In genomic region chr3:23199649-23200048, GRCh38 we compare ENCODE assay signal across 19 cellular contexts. TPM values are rescaled to one million over a fixed set of nuclear protein-coding genes. Genes with fewer than 3 reads are reported as not detected.
DNase-seq lines count a peak whose midpoint lies in the region; ATAC-seq and TF ChIP-seq lines count a peak whose summit lies in the region.
"Had no signal": no experiment of that assay in that cellular context is flagged by ENCODE, and none has a peak within 500 bp of the region (broad histone marks: within the 10 kb centered on the region; RNA-seq: fewer than 3 reads in every experiment).

No MANE protein-coding gene starts in this region.

- DNase-seq in SIG-M5 treated with dmso at 0.1 percent for 504 hours (lab: John Stamatoyannopoulos, UW; ENCODE audit: unreplicated experiment) (peak; percentile 18), SIG-M5 (lab: John Stamatoyannopoulos, UW) (no peak), mesendoderm (peak; percentile 83), osteoblast (ENCODE audit: insufficient read length, low spot score, missing footprints) (peak; percentile 21), prostate gland (ENCODE audit: low spot score) (no peak)
- DNase-seq: CD8-positive, alpha-beta memory T cell; COR-L47; DMS 273 treated with DMSO at 0.1 percent for 48 hours; DMS53; DND-41; EL; GOT3; H7; HFFc6 had no signal

- H3K27ac ChIP-seq in mesendoderm (ENCODE audit: low read depth, low read length) (no peak overlapping the region), osteoblast (ENCODE audit: low read depth, low read length) (no peak overlapping the region), prostate gland (no peak overlapping the region)
- H3K27ac ChIP-seq: BLaER1 treated with 17β-estradiol and CSF1 and Interleukin-3, amounts not matched to agents 10 nM and 100 nM had no signal

- H3K79me1 ChIP-seq in mesendoderm (ENCODE audit: low read length) = no peaks in the 10 kb centered on the region

- intact Hi-C loops in prostate gland (cut with DNase I) = loop anchor here (10.0 kb wide), 1 partner anchor 605 kb away; the partner anchor contains the start of gene UBE2E1

- no peak overlapping the region for H3K23ac ChIP-seq in mesendoderm (ENCODE audit: low read length)

- no peak overlapping the region for H2BK5ac ChIP-seq in mesendoderm (ENCODE audit: low read length)

- no peak overlapping the region for H3K18ac ChIP-seq in mesendoderm (ENCODE audit: low read length)

- H2AK5ac ChIP-seq in mesendoderm (ENCODE audit: low read length) = no peak overlapping the region

- no peak overlapping the region for H2BK120ac ChIP-seq in mesendoderm (ENCODE audit: low read depth, low read length)

- no peak overlapping the region for H2AFZ ChIP-seq in osteoblast (ENCODE audit: low read length)

- H3K56ac ChIP-seq in mesendoderm (ENCODE audit: low read length) = no peak overlapping the region

- H4K8ac ChIP-seq in mesendoderm (ENCODE audit: low read depth, low read length) = no peak overlapping the region

- no peaks in the 10 kb centered on the region for H3K27me3 ChIP-seq in mesendoderm (ENCODE audit: insufficient read depth, low read length, poor library complexity)
- H3K27me3 ChIP-seq in osteoblast (ENCODE audit: insufficient read depth, low read length) = peaks cover 30% of the 10 kb centered on the region
- no peaks in the 10 kb centered on the region for H3K27me3 ChIP-seq in prostate gland (replicated peaks; ENCODE audit: insufficient read depth)

- no peak overlapping the region for H3K9ac ChIP-seq in mesendoderm (ENCODE audit: low read length)
- H3K9ac ChIP-seq: BLaER1 treated with 17β-estradiol and CSF1 and Interleukin-3, amounts not matched to agents 10 nM and 100 nM had no signal

- no peak overlapping the region for H3K4ac ChIP-seq in mesendoderm (ENCODE audit: low read depth, low read length)

- H3K9me3 ChIP-seq in osteoblast (ENCODE audit: low read depth, low read length) = no peaks in the 10 kb centered on the region
- H3K9me3 ChIP-seq in prostate gland = no peaks in the 10 kb centered on the region
- H3K9me3 ChIP-seq: BLaER1 treated with 17β-estradiol and CSF1 and Interleukin-3, amounts not matched to agents 10 nM and 100 nM had no signal

- H3K4me1 ChIP-seq in mesendoderm (ENCODE audit: control insufficient read depth, low read depth, low read length) = peaks cover 4% of the 10 kb centered on the region
- H3K4me1 ChIP-seq in osteoblast (ENCODE audit: insufficient read depth, low read length) = peaks cover 10% of the 10 kb centered on the region
- no peaks in the 10 kb centered on the region for H3K4me1 ChIP-seq in prostate gland (replicated peaks)

- no peak overlapping the region for H2BK15ac ChIP-seq in mesendoderm (replicated peaks; ENCODE audit: low read depth)

- TF ChIP-seq CTCF in osteoblast (IDR thresholded peaks at IDR 0.05; ENCODE audit: extremely low read depth, low read depth, low read length) (no peak), prostate gland (IDR thresholded peaks at IDR 0.05) (no peak)

- H3K79me2 ChIP-seq in mesendoderm (ENCODE audit: control insufficient read depth, insufficient read depth, low read length) (no peaks in the 10 kb centered on the region), osteoblast (ENCODE audit: insufficient read depth, low read length) (peaks cover 15% of the 10 kb centered on the region)

- no peak overlapping the region for H4K5ac ChIP-seq in mesendoderm (ENCODE audit: low read length)

- H3K4me2 ChIP-seq in mesendoderm (ENCODE audit: low read length) (no peak overlapping the region), osteoblast (ENCODE audit: insufficient read depth, low read length) (no peak overlapping the region)
- H3K4me2 ChIP-seq: BLaER1 treated with 17β-estradiol and CSF1 and Interleukin-3, amounts not matched to agents 10 nM and 100 nM had no signal

- ATAC-seq in HG03521 (IDR thresholded peaks at IDR 0.05; ENCODE audit: unreplicated experiment) = no peak
- ATAC-seq: GM12878, HCT116 had no signal

- H3K36me3 ChIP-seq in mesendoderm (ENCODE audit: control insufficient read depth, insufficient read depth, low read length) (no peaks in the 10 kb centered on the region), osteoblast (ENCODE audit: insufficient read depth, low read length) (no peaks in the 10 kb centered on the region), prostate gland (no peaks in the 10 kb centered on the region)
- H3K36me3 ChIP-seq: BLaER1 treated with 17β-estradiol and CSF1 and Interleukin-3, amounts not matched to agents 10 nM and 100 nM had no signal

- H3K4me3 ChIP-seq in mesendoderm (ENCODE audit: low read length) (no peak overlapping the region), osteoblast (ENCODE audit: insufficient read depth, low read length) (no peak overlapping the region), prostate gland (no peak overlapping the region)
- H3K4me3 ChIP-seq: BLaER1 treated with 17β-estradiol and CSF1 and Interleukin-3, amounts not matched to agents 10 nM and 100 nM; GM12878 had no signal

- WGBS in mesendoderm (ENCODE audit: extremely low coverage, insufficient coverage, low lambda C conversion rate) = no CpG with 5 or more reads among the region's 5 CpGs
- 80% methylated on average over 5 of the region's 5 CpGs for WGBS in prostate gland

- TF ChIP-seq POLR2A in prostate gland (IDR thresholded peaks at IDR 0.05) = no peak

- H4K20me1 ChIP-seq in osteoblast (ENCODE audit: insufficient read depth, low read length) = peaks cover 6% of the 10 kb centered on the region

RNA-seq across cellular contexts. Expression of gene UBE2E2, which starts 3.5 kb away (rescaled TPM):
- 23.6 TPM for polyA plus RNA-seq in mesendoderm (2013, experiment 1 of 2)
- polyA plus RNA-seq in mesendoderm (2013, experiment 2 of 2) = 24.9 TPM
- 49.6 and 59.2 TPM in 2 replicates for total RNA-seq in osteoblast
- 10 to 100 TPM; 25.9 to 48.7 TPM for total RNA-seq in prostate gland
- total RNA-seq: G401 had no signal

Comparison
In these comparisons a context has a peak if more than half of its experiments do, and no peak if none do; other contexts are left out.
1. DNase-seq: peak in SIG-M5 treated with dmso at 0.1 percent for 504 hours (single experiment), mesendoderm (single experiment) and osteoblast (single experiment); none in SIG-M5 (single experiment) and prostate gland (single experiment).